In genomic region chr3:9395570-9396300, GRCh38 we compare ENCODE assay signal across 1 cellular context.
TF ChIP-seq lines count a peak whose summit lies in the region.

No MANE protein-coding gene starts in this region.

TF ChIP-seq in endothelial cell of umbilical vein, 7 proteins besides CTCF, POLR2A, EP300 and RAD21:
- peak; percentile 12 for TF ChIP-seq POLR2AphosphoS5 (IDR thresholded peaks at IDR 0.05; ENCODE audit: insufficient read depth, low read depth, low read length)
- no peak for TF ChIP-seq FOS (IDR thresholded peaks at IDR 0.05; ENCODE audit: borderline replicate concordance, insufficient read depth, low read length)
TF ChIP-seq in endothelial cell of umbilical vein: peak in this region for 1.
